23 cellular contexts compared by ENCODE assay signal in the genomic region with DNA sequence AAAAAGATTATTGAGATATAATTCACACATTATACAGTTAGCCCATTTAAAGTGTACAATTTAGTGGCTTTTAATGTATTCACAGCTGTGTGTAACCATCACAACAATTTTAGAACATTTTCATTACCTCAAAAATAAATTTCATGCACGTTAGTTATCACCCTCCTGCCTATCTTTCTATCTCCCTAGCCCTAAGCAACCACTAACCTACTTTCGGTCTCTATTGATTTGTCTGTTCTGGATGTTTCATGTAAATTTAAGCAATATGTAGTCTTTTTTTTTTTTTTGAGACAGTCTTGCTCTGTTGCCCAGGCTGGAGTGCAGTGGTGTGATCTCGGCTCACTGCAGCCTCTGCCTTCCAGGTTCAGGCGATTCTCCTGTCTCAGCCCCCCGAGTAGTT. TPM values are rescaled to one million over a fixed set of nuclear protein-coding genes. Genes with fewer than 3 reads are reported as not detected.
DNase-seq lines count a peak whose midpoint lies in the region; ATAC-seq and TF ChIP-seq lines count a peak whose summit lies in the region.
"Had no signal": no experiment of that assay in that cellular context is flagged by ENCODE, and none has a peak within 500 bp of the region (broad histone marks: within the 10 kb centered on the region; RNA-seq: fewer than 3 reads in every experiment).

No MANE protein-coding gene starts in this region.

- H3K27ac Mint-ChIP-seq in activated B cell treated with CpG ODN at 0.5 μM for 24 hours (peak overlapping the region; percentile 51), osteocyte (ENCODE audit: unreplicated experiment) (no peak overlapping the region)
- peak overlapping the region; percentile 69 to 70 for H3K27ac Mint-ChIP-seq in natural killer cell treated with Interleukin-12 subunit alpha and Interleukin-12 subunit beta and Interleukin-15 and Interleukin-18, amount 100 ng/mL, for 72 hours
- H3K27ac Mint-ChIP-seq: activated CD4-positive, alpha-beta T cell treated with anti-CD3 and anti-CD28 coated beads for 36 hours; activated naive CD4-positive, alpha-beta T cell treated with anti-CD3 and anti-CD28 coated beads for 36 hours; activated T-cell treated with anti-CD3 and anti-CD28 coated beads, Interleukin-2, amount 50 U/mL, for 72 hours had no signal

- peak; percentile 52 for ATAC-seq in GM19328 (IDR thresholded peaks at IDR 0.05; ENCODE audit: unreplicated experiment)
- ATAC-seq in activated B cell treated with CpG ODN at 0.5 μM for 24 hours (ENCODE audit: low read depth): peak; percentile 46
- ATAC-seq in natural killer cell treated with Interleukin-12 subunit alpha and Interleukin-12 subunit beta and Interleukin-15 and Interleukin-18, amount 100 ng/mL, for 72 hours: peak; percentile 76 to 79
- ATAC-seq in Right ventricle myocardium superior (ENCODE audit: poor library complexity): no peak
- ATAC-seq: activated CD4-positive, alpha-beta T cell treated with anti-CD3 and anti-CD28 coated beads for 36 hours; activated T-cell treated with anti-CD3 and anti-CD28 coated beads, Interleukin-2, amount 50 U/mL, for 72 hours; naive thymus-derived CD8-positive, alpha-beta T cell had no signal

- peaks cover 87% of the 10 kb centered on the region for H3K4me1 Mint-ChIP-seq in activated B cell treated with CpG ODN at 0.5 μM for 24 hours
- peaks cover 40 to 61% of the 10 kb centered on the region in 2 donors for H3K4me1 Mint-ChIP-seq in natural killer cell treated with Interleukin-12 subunit alpha and Interleukin-12 subunit beta and Interleukin-15 and Interleukin-18, amount 100 ng/mL, for 72 hours (ENCODE audit: low read depth in 2 of 2)
- peaks cover 21% of the 10 kb centered on the region for H3K4me1 Mint-ChIP-seq in osteocyte (ENCODE audit: unreplicated experiment)

- H3K36me3 Mint-ChIP-seq in activated B cell treated with CpG ODN at 0.5 μM for 24 hours (ENCODE audit: low read depth) (peaks cover 33% of the 10 kb centered on the region), osteocyte (ENCODE audit: unreplicated experiment) (peaks cover 6% of the 10 kb centered on the region)
- H3K36me3 Mint-ChIP-seq in natural killer cell treated with Interleukin-12 subunit alpha and Interleukin-12 subunit beta and Interleukin-15 and Interleukin-18, amount 100 ng/mL, for 72 hours: no peaks in the 10 kb centered on the region

- CTCF ChIA-PET in activated B cell treated with CpG ODN at 0.5 μM for 24 hours (lab: Charles Lee): interaction anchor here (1.5 kb wide), 1 partner anchor 14 kb away, joined by 4 read pairs; no protein-coding TSS in a partner anchor

- H3K27me3 Mint-ChIP-seq in activated B cell treated with CpG ODN at 0.5 μM for 24 hours (no peaks in the 10 kb centered on the region), osteocyte (ENCODE audit: unreplicated experiment) (no peaks in the 10 kb centered on the region)
- H3K27me3 Mint-ChIP-seq in natural killer cell treated with Interleukin-12 subunit alpha and Interleukin-12 subunit beta and Interleukin-15 and Interleukin-18, amount 100 ng/mL, for 72 hours: no peaks in the 10 kb centered on the region
- H3K27me3 Mint-ChIP-seq: activated CD4-positive, alpha-beta T cell treated with anti-CD3 and anti-CD28 coated beads for 36 hours; naive thymus-derived CD8-positive, alpha-beta T cell had no signal

- H3K4me3 Mint-ChIP-seq in activated B cell treated with CpG ODN at 0.5 μM for 24 hours (peak overlapping the region; percentile 22), osteocyte (ENCODE audit: unreplicated experiment) (no peak overlapping the region)
- H3K4me3 Mint-ChIP-seq in natural killer cell treated with Interleukin-12 subunit alpha and Interleukin-12 subunit beta and Interleukin-15 and Interleukin-18, amount 100 ng/mL, for 72 hours: peak overlapping the region; percentile 80
- H3K4me3 Mint-ChIP-seq: activated CD4-positive, alpha-beta T cell treated with anti-CD3 and anti-CD28 coated beads for 36 hours; activated naive CD4-positive, alpha-beta T cell treated with anti-CD3 and anti-CD28 coated beads for 36 hours; activated T-cell treated with anti-CD3 and anti-CD28 coated beads, Interleukin-2, amount 50 U/mL, for 72 hours had no signal

- intact Hi-C loops in activated B cell treated with CpG ODN at 0.5 μM for 24 hours (cut with micrococcal nuclease): loop anchor here (1.0 kb wide), 1 partner anchor 9 kb away; no protein-coding TSS in a partner anchor
- intact Hi-C loops in Right ventricle myocardium superior (cut with DNase I): no loop called here

- H3K9me3 Mint-ChIP-seq in activated B cell treated with CpG ODN at 0.5 μM for 24 hours (no peaks in the 10 kb centered on the region), osteocyte (ENCODE audit: unreplicated experiment) (no peaks in the 10 kb centered on the region)
- H3K9me3 Mint-ChIP-seq in natural killer cell treated with Interleukin-12 subunit alpha and Interleukin-12 subunit beta and Interleukin-15 and Interleukin-18, amount 100 ng/mL, for 72 hours: no peaks in the 10 kb centered on the region
- H3K9me3 Mint-ChIP-seq: activated naive CD4-positive, alpha-beta T cell treated with anti-CD3 and anti-CD28 coated beads for 36 hours; activated T-cell treated with anti-CD3 and anti-CD28 coated beads, Interleukin-2, amount 50 U/mL, for 72 hours; naive thymus-derived CD8-positive, alpha-beta T cell had no signal

- TF ChIP-seq CTCF in GM12865 (IDR thresholded peaks at IDR 0.05; ENCODE audit: insufficient read depth, low read depth, low read length, missing control alignments) (no peak), activated B cell treated with CpG ODN at 0.5 μM for 24 hours (IDR thresholded peaks at IDR 0.05) (no peak), osteocyte (IDR thresholded peaks at IDR 0.05) (no peak)

- POLR2A ChIA-PET in activated B cell treated with CpG ODN at 0.5 μM for 24 hours (lab: Charles Lee): interaction anchor here (0.6 to 1.4 kb wide), 3 partner anchors 10 to 25 kb away, joined by 3 to 6 read pairs (median 4); no protein-coding TSS in a partner anchor

- DNase-seq in GM12865 (ENCODE audit: low read depth): peak; percentile 65
- DNase-seq in activated B cell treated with CpG ODN at 0.5 μM for 24 hours: no peak
- DNase-seq in natural killer cell treated with Interleukin-12 subunit alpha and Interleukin-12 subunit beta and Interleukin-15 and Interleukin-18, amount 100 ng/mL, for 72 hours (ENCODE audit: low spot score): no peak
- no peak for DNase-seq in NCI-H526 treated with DMSO at 0.1 percent for 48 hours (lab: John Stamatoyannopoulos, UW)
- DNase-seq in osteocyte (ENCODE audit: extremely low spot score, unreplicated experiment): no peak
- no peak for DNase-seq in Right ventricle myocardium superior
- DNase-seq: activated CD4-positive, alpha-beta T cell treated with anti-CD3 and anti-CD28 coated beads for 36 hours; activated naive CD4-positive, alpha-beta T cell treated with anti-CD3 and anti-CD28 coated beads for 36 hours; activated T-cell treated with anti-CD3 and anti-CD28 coated beads, Interleukin-2, amount 50 U/mL, for 72 hours; cortex of kidney; DMS 273 treated with DMSO at 0.1 percent for 48 hours; GOT3; hypothalamus; left ventricle myocardium inferior; naive thymus-derived CD8-positive, alpha-beta T cell; NCI-H1092 treated with DMSO at 0.1 percent for 48 hours; NCI-H187 treated with DMSO at 0.1 percent for 48 hours; NCI-H69; stimulated activated CD4-positive, alpha-beta T cell treated with anti-CD3 and anti-CD28 coated beads, Interleukin-4, amount 100 ng/mL, for 1 hour; stimulated activated naive CD4-positive, alpha-beta T cell treated with Interleukin-2 at 50 U/mL for 16 hours had no signal

- no peak overlapping the region for H3K4me3 ChIP-seq in GM12865 (ENCODE audit: low read depth, low read length)
- H3K4me3 ChIP-seq: left ventricle myocardium inferior, right atrium auricular region, thoracic aorta had no signal

RNA-seq across cellular contexts. Expression of gene SIPA1L1, which starts 26.4 kb away (rescaled TPM):
- total RNA-seq in activated B cell treated with CpG ODN at 0.5 μM for 24 hours (114 and 134 TPM in 2 replicates), osteocyte (65.0 and 67.4 TPM in 2 replicates), Right ventricle myocardium superior (5.2 TPM)
- 10 to 100 TPM; 54.6 to 69.5 TPM for total RNA-seq in natural killer cell treated with Interleukin-12 subunit alpha and Interleukin-12 subunit beta and Interleukin-15 and Interleukin-18, amount 100 ng/mL, for 72 hours
